In the genomic region with DNA sequence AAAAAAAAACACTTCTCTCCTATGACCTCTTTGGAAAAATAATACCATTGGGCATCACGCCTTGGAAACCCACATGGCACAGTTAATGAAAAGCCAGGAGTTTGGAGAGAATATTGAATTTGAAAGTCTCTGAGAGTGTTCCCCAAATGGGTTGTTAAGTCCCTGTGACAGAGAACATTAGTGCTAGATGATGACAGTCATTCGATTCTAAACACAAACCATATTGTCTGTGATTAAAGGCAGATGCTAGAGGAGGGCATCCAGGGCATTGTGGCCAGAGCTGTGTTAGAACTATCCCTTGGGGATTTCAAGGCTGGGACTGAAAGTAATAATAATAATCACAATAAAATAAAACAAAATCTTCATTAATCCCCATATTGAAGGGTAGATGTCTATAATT, we compare ENCODE assay signal across 31 cellular contexts.
"Had no signal": no experiment of that assay in that cellular context is flagged by ENCODE, and none has a peak within 500 bp of the region (broad histone marks: within the 10 kb centered on the region; RNA-seq: fewer than 3 reads in every experiment).

No MANE protein-coding gene starts in this region.

- H3K4me3 Mint-ChIP-seq: immature natural killer cell; mesothelial cell of epicardium; naive B cell; natural killer cell; nephron progenitor cell; neural progenitor cell; stimulated activated naive B cell treated with anti-CD40 and anti-IgM and Interleukin-4, amounts not matched to agents 10 μg/mL and 1 μg/mL and 100 μg/mL, for 72 hours had no signal

- H3K27ac Mint-ChIP-seq: immature natural killer cell; mesothelial cell of epicardium; naive B cell; natural killer cell; nephron progenitor cell; neural progenitor cell; progenitor cell of endocrine pancreas; stimulated activated naive B cell treated with anti-CD40 and anti-IgM and Interleukin-4, amounts not matched to agents 10 μg/mL and 1 μg/mL and 100 μg/mL, for 72 hours had no signal

- ATAC-seq: left colon; natural killer cell; right cardiac atrium; sciatic nerve; stimulated activated naive B cell treated with anti-CD40 and anti-IgM and Interleukin-4, amounts not matched to agents 10 μg/mL and 1 μg/mL and 100 μg/mL, for 72 hours; stimulated activated naive CD8-positive, alpha-beta T cell treated with anti-CD3 and anti-CD28 coated beads, Interleukin-15, Interleukin-2, amounts not matched to agents 100 U/mL and 50 U/mL, for 24 hours had no signal

- H3K4me1 ChIP-seq: left ventricle myocardium inferior, neural progenitor cell, stomach, testis, thyroid gland, transverse colon, upper lobe of left lung, vagina had no signal

- H2AFZ ChIP-seq: neural progenitor cell had no signal

- H3K36me3 ChIP-seq: left ventricle myocardium inferior, neural progenitor cell, neutrophil, ovary, stomach, thyroid gland, transverse colon, upper lobe of left lung, vagina had no signal

- H3K4me2 ChIP-seq: neural progenitor cell had no signal

- H3K4me3 ChIP-seq: left ventricle myocardium inferior, lung, neural progenitor cell, ovary, skin epidermis, stomach, testis, thyroid gland, transverse colon, upper lobe of left lung, vagina had no signal

- DNase-seq: immature natural killer cell; kidney; left colon; left ventricle myocardium inferior; mesendoderm; naive B cell; natural killer cell; nephron progenitor cell; occipital lobe; ovary; retina; right cardiac atrium; stimulated activated CD4-positive, alpha-beta T cell treated with anti-CD3 and anti-CD28 coated beads, Interleukin-12 subunit alpha, Interleukin-12 subunit beta, amount 100 ng/mL, for 4 hours; stimulated activated CD4-positive, alpha-beta T cell treated with anti-CD3 and anti-CD28 coated beads, Interleukin-15, amount 100 ng/mL, for 24 hours; stimulated activated CD4-positive, alpha-beta T cell treated with anti-CD3 and anti-CD28 coated beads, Interleukin-2, amount 100 ng/mL, for 24 hours; stimulated activated CD4-positive, alpha-beta T cell treated with anti-CD3 and anti-CD28 coated beads, Interleukin-4, amount 100 ng/mL, for 1 hour; stimulated activated naive B cell treated with anti-CD40 and anti-IgM and Interleukin-4, amounts not matched to agents 10 μg/mL and 1 μg/mL and 100 μg/mL, for 72 hours; stimulated activated naive CD8-positive, alpha-beta T cell treated with anti-CD3 and anti-CD28 coated beads, Interleukin-15, Interleukin-2, amounts not matched to agents 100 U/mL and 50 U/mL, for 24 hours; stomach; testis; thyroid gland; transverse colon; upper lobe of left lung had no signal

- H3K36me3 Mint-ChIP-seq: immature natural killer cell; mesothelial cell of epicardium; naive B cell; neural progenitor cell; stimulated activated naive B cell treated with anti-CD40 and anti-IgM and Interleukin-4, amounts not matched to agents 10 μg/mL and 1 μg/mL and 100 μg/mL, for 72 hours had no signal

- H3K27me3 Mint-ChIP-seq: naive B cell; progenitor cell of endocrine pancreas; stimulated activated naive B cell treated with anti-CD40 and anti-IgM and Interleukin-4, amounts not matched to agents 10 μg/mL and 1 μg/mL and 100 μg/mL, for 72 hours had no signal

- H3K9ac ChIP-seq: neural progenitor cell had no signal

- H3K27me3 ChIP-seq: neural progenitor cell, neutrophil, ovary, stomach, testis, thyroid gland, transverse colon, upper lobe of left lung, vagina had no signal

- H3K9me3 Mint-ChIP-seq: neural progenitor cell had no signal

- H3K9me3 ChIP-seq: neutrophil, ovary, testis, thyroid gland, transverse colon, upper lobe of left lung, vagina had no signal

- H3K27ac ChIP-seq: left ventricle myocardium inferior, neural progenitor cell, neutrophil, ovary, skin epidermis, stomach, testis, thyroid gland, transverse colon, upper lobe of left lung, vagina had no signal

- H3K4me1 Mint-ChIP-seq: immature natural killer cell; mesothelial cell of epicardium; naive B cell; natural killer cell; nephron progenitor cell; neural progenitor cell; stimulated activated naive B cell treated with anti-CD40 and anti-IgM and Interleukin-4, amounts not matched to agents 10 μg/mL and 1 μg/mL and 100 μg/mL, for 72 hours had no signal
